In genomic region chr21:46624050-46624449, GRCh38 we compare ENCODE assay signal across 18 cellular contexts. TPM values are rescaled to one million over a fixed set of nuclear protein-coding genes. Genes with fewer than 3 reads are reported as not detected.
DNase-seq lines count a peak whose midpoint lies in the region; ATAC-seq and TF ChIP-seq lines count a peak whose summit lies in the region.
"Had no signal": no experiment of that assay in that cellular context is flagged by ENCODE, and none has a peak within 500 bp of the region (broad histone marks: within the 10 kb centered on the region; RNA-seq: fewer than 3 reads in every experiment).

No MANE protein-coding gene starts in this region.

- TF ChIP-seq CTCF in endodermal cell (conservative IDR thresholded peaks at IDR 0.05) (no peak), endothelial cell (IDR thresholded peaks at IDR 0.05; ENCODE audit: unreplicated experiment) (no peak)

- H3K36me3 Mint-ChIP-seq in endodermal cell (ENCODE audit: low read depth) (no peaks in the 10 kb centered on the region), endothelial cell (ENCODE audit: low read depth, unreplicated experiment) (peaks cover 13% of the 10 kb centered on the region)
- H3K36me3 Mint-ChIP-seq in naive thymus-derived CD8-positive, alpha-beta T cell: peaks cover 0 to 14% (median 4%) of the 10 kb centered on the region in 3 donors

- H3K27ac ChIP-seq in SJCRH30 (no peak overlapping the region), endodermal cell (ENCODE audit: low read depth, low read length) (peak overlapping the region; percentile 22), temporal lobe (ENCODE audit: low read depth, low read length) (peak overlapping the region; percentile 81)
- H3K27ac ChIP-seq: SJSA1 had no signal

- H3K4me1 ChIP-seq in SJCRH30 (peaks cover 4% of the 10 kb centered on the region; the same call in 1 of the 2 replicates), endodermal cell (ENCODE audit: control insufficient read depth, insufficient read depth, low read length) (no peaks in the 10 kb centered on the region)
- H3K4me1 ChIP-seq: BE2C had no signal

- H3K27ac Mint-ChIP-seq in endodermal cell: no peak overlapping the region
- H3K27ac Mint-ChIP-seq in naive thymus-derived CD8-positive, alpha-beta T cell: peak overlapping the region in 9 of 10 donors; percentile 66 to 97 (median 84)
- no peak overlapping the region for H3K27ac Mint-ChIP-seq in endothelial cell (ENCODE audit: unreplicated experiment)
- H3K27ac Mint-ChIP-seq: H9 had no signal

- peaks cover 19% of the 10 kb centered on the region for H3K9me3 Mint-ChIP-seq in endodermal cell
- peaks cover 0 to 17% (median 3%) of the 10 kb centered on the region in 9 donors for H3K9me3 Mint-ChIP-seq in naive thymus-derived CD8-positive, alpha-beta T cell
- no peaks in the 10 kb centered on the region for H3K9me3 Mint-ChIP-seq in endothelial cell (ENCODE audit: unreplicated experiment)

- POLR2A ChIA-PET in naive thymus-derived CD8-positive, alpha-beta T cell (lab: Charles Lee): interaction anchor here (0.6 to 10.8 kb wide), 6 partner anchors 12 to 72 kb away, joined by 3 to 265 read pairs (median 29); partner anchors contain the start of gene PRMT2

- no peaks in the 10 kb centered on the region; the same call in 1 of the 2 replicates for H3K9me3 ChIP-seq in SJCRH30 (replicated peaks)
- peaks cover 6% of the 10 kb centered on the region for H3K9me3 ChIP-seq in endodermal cell (ENCODE audit: control insufficient read depth, low read length)
- H3K9me3 ChIP-seq: BE2C had no signal

- H3K27me3 Mint-ChIP-seq in endodermal cell (ENCODE audit: insufficient read depth): peaks cover 5% of the 10 kb centered on the region
- H3K27me3 Mint-ChIP-seq in naive thymus-derived CD8-positive, alpha-beta T cell: no peaks in the 10 kb centered on the region
- H3K27me3 Mint-ChIP-seq in endothelial cell (ENCODE audit: unreplicated experiment): peaks cover 2% of the 10 kb centered on the region

- peak; percentile 22 to 37 for DNase-seq in SJCRH30
- DNase-seq in endodermal cell: no peak
- no peak for DNase-seq in naive thymus-derived CD8-positive, alpha-beta T cell
- DNase-seq in endothelial cell (ENCODE audit: low spot score): no peak
- no peak for DNase-seq in DMS153 (lab: John Stamatoyannopoulos, UW)
- DNase-seq: BE2C; CD8-positive, alpha-beta memory T cell; H9; NCI-H1092; NCI-H1694; NCI-H345; NCI-H526 treated with DMSO at 0.1 percent for 48 hours; OCI-M1; RPMI8226 had no signal

- H3K27me3 ChIP-seq in SJCRH30 (no peaks in the 10 kb centered on the region), endodermal cell (ENCODE audit: control insufficient read depth, insufficient read depth, low read length, poor library complexity, severe bottlenecking) (no peaks in the 10 kb centered on the region)
- H3K27me3 ChIP-seq: BE2C, SJSA1 had no signal

- H3K4me3 Mint-ChIP-seq in endodermal cell (no peak overlapping the region), endothelial cell (ENCODE audit: unreplicated experiment) (no peak overlapping the region)
- H3K4me3 Mint-ChIP-seq in naive thymus-derived CD8-positive, alpha-beta T cell: peak overlapping the region in 1 of 10 donors; percentile 16
- H3K4me3 Mint-ChIP-seq: CD8-positive, alpha-beta memory T cell; H9 had no signal

- H3K36me3 ChIP-seq in SJCRH30: no peaks in the 10 kb centered on the region
- no peaks in the 10 kb centered on the region for H3K36me3 ChIP-seq in endodermal cell (ENCODE audit: control insufficient read depth, insufficient read depth, low read length)
- H3K36me3 ChIP-seq: BE2C, SJSA1 had no signal

- 91 to 93% methylated on average over 9 to 16 of the region's 16 CpGs for WGBS in endodermal cell (ENCODE audit: insufficient coverage in 1 of 2, insufficient read length in 1 of 2), 2 experiments

- H3K4me3 ChIP-seq in SJCRH30 (no peak overlapping the region), endodermal cell (ENCODE audit: low read length) (no peak overlapping the region)
- H3K4me3 ChIP-seq: SJSA1 had no signal

- H3K4me1 Mint-ChIP-seq in endodermal cell: peaks cover 10% of the 10 kb centered on the region
- peaks cover 41 to 92% (median 78%) of the 10 kb centered on the region in 4 donors for H3K4me1 Mint-ChIP-seq in naive thymus-derived CD8-positive, alpha-beta T cell
- H3K4me1 Mint-ChIP-seq in endothelial cell (ENCODE audit: unreplicated experiment): no peaks in the 10 kb centered on the region

- no peak for ATAC-seq in naive thymus-derived CD8-positive, alpha-beta T cell
- ATAC-seq in HG03175 (IDR thresholded peaks at IDR 0.05; ENCODE audit: unreplicated experiment): no peak

- H3K9ac ChIP-seq in endodermal cell (ENCODE audit: extremely low read depth, low read length, poor library complexity, severe bottlenecking): no peak overlapping the region

RNA-seq across cellular contexts. Expression of gene PRMT2, which starts 11.4 kb away (rescaled TPM):
- 53.1 and 62.0 TPM in 2 replicates for total RNA-seq in SJCRH30 (2014; rRNA removed; shearing (Covaris generic))
- total RNA-seq in endodermal cell: 10 to 100 TPM; 73.6 to 87.1 TPM
- 98.1 TPM for polyA plus RNA-seq in endodermal cell (2013, experiment 1 of 2)
- polyA plus RNA-seq in endodermal cell (2013, experiment 2 of 2): 97.1 TPM
- 100 to 1,000 TPM; 369 to 376 TPM for total RNA-seq in naive thymus-derived CD8-positive, alpha-beta T cell
- 100 to 1,000 TPM; 358 to 485 (median 396) TPM for polyA plus RNA-seq in naive thymus-derived CD8-positive, alpha-beta T cell
- 218 TPM for total RNA-seq in temporal lobe
- total RNA-seq in endothelial cell (ENCODE audit: unreplicated experiment): 151 TPM

RNA-seq across cellular contexts. Expression of gene S100B, which starts 19.2 kb away (rescaled TPM):
- total RNA-seq in SJCRH30 (2014; rRNA removed; shearing (Covaris generic)): 0.18 and 0.25 TPM in 2 replicates
- total RNA-seq in endodermal cell: not detected
- polyA plus RNA-seq in endodermal cell (2013, experiment 1 of 2): 6.9 TPM
- polyA plus RNA-seq in endodermal cell (2013, experiment 2 of 2): 8.5 TPM
- total RNA-seq in naive thymus-derived CD8-positive, alpha-beta T cell: 10 to 100 TPM; 73.4 to 73.5 TPM
- 100 to 1,000 TPM in 2 of 3 donors, 10 to 100 TPM in 1; 92.4 to 271 (median 227) TPM for polyA plus RNA-seq in naive thymus-derived CD8-positive, alpha-beta T cell
- 10.1 TPM for total RNA-seq in temporal lobe
- total RNA-seq in endothelial cell (ENCODE audit: unreplicated experiment): 0.54 TPM
- total RNA-seq: HT1080, SJSA1 had no signal

Comparison
In these comparisons a context has a peak if more than half of its experiments do, and no peak if none do; other contexts are left out.
1. DNase-seq: peak in SJCRH30 (2 of 2); none in endodermal cell (single experiment), naive thymus-derived CD8-positive, alpha-beta T cell (0 of 10), endothelial cell (single experiment) and DMS153 (single experiment).
2. H3K27ac Mint-ChIP-seq: peak in naive thymus-derived CD8-positive, alpha-beta T cell (9 of 10); none in endodermal cell (single experiment) and endothelial cell (single experiment).